ENCODE assay signal across 18 cellular contexts in genomic region chr1:219500327-219500897, GRCh38.
DNase-seq lines count a peak whose midpoint lies in the region; ATAC-seq and TF ChIP-seq lines count a peak whose summit lies in the region.
"Had no signal": no experiment of that assay in that cellular context is flagged by ENCODE, and none has a peak within 500 bp of the region (broad histone marks: within the 10 kb centered on the region; RNA-seq: fewer than 3 reads in every experiment).

No MANE protein-coding gene starts in this region.

- TF ChIP-seq CTCF in GM23338 (conservative IDR thresholded peaks at IDR 0.05; ENCODE audit: low read depth in 2 of 2): no peak
- TF ChIP-seq CTCF in progenitor cell of endocrine pancreas (IDR thresholded peaks at IDR 0.05; ENCODE audit: unreplicated experiment): no peak

- CTCF ChIA-PET in HEK293T (lab: Yijun Ruan, JAX): no interaction called here

- H3K9me2 ChIP-seq in GM23338 (ENCODE audit: insufficient read depth): peaks cover 12% of the 10 kb centered on the region

- H3K9me3 Mint-ChIP-seq in GM23338 (no peaks in the 10 kb centered on the region), progenitor cell of endocrine pancreas (ENCODE audit: low read depth) (peaks cover 6% of the 10 kb centered on the region)

- H3K4me1 ChIP-seq in GM23338 (ENCODE audit: insufficient read depth): no peaks in the 10 kb centered on the region
- H3K4me1 ChIP-seq: BLaER1 had no signal

- no peaks in the 10 kb centered on the region for H3K79me2 ChIP-seq in GM23338 (replicated peaks; ENCODE audit: insufficient read depth)

- no peak overlapping the region for H3K27ac ChIP-seq in GM23338 (ENCODE audit: low read depth)
- H3K27ac ChIP-seq: BLaER1, GM23248 had no signal

- H3K27me3 ChIP-seq in GM23338 (ENCODE audit: insufficient read depth): no peaks in the 10 kb centered on the region
- H3K27me3 ChIP-seq: BLaER1 had no signal

- H3K4me3 Mint-ChIP-seq in GM23338 (no peak overlapping the region), progenitor cell of endocrine pancreas (ENCODE audit: low read depth) (no peak overlapping the region)
- H3K4me3 Mint-ChIP-seq: CD14-positive monocyte; CD4-positive, alpha-beta memory T cell had no signal

- H4K20me1 ChIP-seq in GM23338 (replicated peaks; ENCODE audit: insufficient read depth): no peaks in the 10 kb centered on the region
- H4K20me1 ChIP-seq: BLaER1 had no signal

- no peaks in the 10 kb centered on the region for H3F3A ChIP-seq in GM23338 (replicated peaks; ENCODE audit: low read depth)

- DNase-seq in GM23338 (ENCODE audit: low spot score): no peak
- DNase-seq in SK-MEL-5 (ENCODE audit: low read depth, low spot score): peak; percentile 12
- no peak for DNase-seq in progenitor cell of endocrine pancreas (ENCODE audit: low spot score, unreplicated experiment)
- DNase-seq in NCI-H2227 (lab: John Stamatoyannopoulos, UW; ENCODE audit: unreplicated experiment): no peak
- DNase-seq in HEK293T (ENCODE audit: extremely low spot score): no peak
- DNase-seq: 8988T; CD4-positive, alpha-beta memory T cell; DMS153; DMS79; GDM1; GM23248; H7; KG1 had no signal

- H3K36me3 Mint-ChIP-seq in GM23338 (ENCODE audit: low read depth): no peaks in the 10 kb centered on the region
- no peaks in the 10 kb centered on the region for H3K36me3 Mint-ChIP-seq in progenitor cell of endocrine pancreas (ENCODE audit: insufficient read depth)
- H3K36me3 Mint-ChIP-seq: CD14-positive monocyte; CD4-positive, alpha-beta memory T cell had no signal

- H3K27me3 Mint-ChIP-seq in GM23338 (ENCODE audit: insufficient read depth, low read depth, poor library complexity) (no peaks in the 10 kb centered on the region), progenitor cell of endocrine pancreas (no peaks in the 10 kb centered on the region)
- H3K27me3 Mint-ChIP-seq: CD4-positive, alpha-beta memory T cell had no signal

- peak overlapping the region; percentile 60; the same call in 1 of the 2 replicates for H2AFZ ChIP-seq in GM23338
- H2AFZ ChIP-seq: GM23248 had no signal

- POLR2A ChIA-PET in HEK293T (lab: Yijun Ruan, JAX): no interaction called here

- ATAC-seq in GM18867 (IDR thresholded peaks at IDR 0.05; ENCODE audit: unreplicated experiment): peak; percentile 59
- no peak for ATAC-seq in GM23338
- no peak for ATAC-seq in HG03025 (IDR thresholded peaks at IDR 0.05; ENCODE audit: low FRiP score, unreplicated experiment)
- ATAC-seq: HCT116 had no signal

- no peaks in the 10 kb centered on the region for H3K36me3 ChIP-seq in GM23338 (ENCODE audit: insufficient read depth)
- H3K36me3 ChIP-seq: BLaER1 had no signal

- H3K4me2 ChIP-seq in GM23338: no peak overlapping the region
- H3K4me2 ChIP-seq: BLaER1 had no signal

- no peak overlapping the region for H3K4me3 ChIP-seq in GM23338
- H3K4me3 ChIP-seq: BLaER1, GM23248 had no signal

- peak overlapping the region; percentile 55 for H3K27ac Mint-ChIP-seq in GM23338
- H3K27ac Mint-ChIP-seq in progenitor cell of endocrine pancreas: peak overlapping the region; percentile 22
- H3K27ac Mint-ChIP-seq: CD14-positive monocyte; CD4-positive, alpha-beta memory T cell had no signal

- no peaks in the 10 kb centered on the region for H3K4me1 Mint-ChIP-seq in GM23338
- H3K4me1 Mint-ChIP-seq in progenitor cell of endocrine pancreas (ENCODE audit: low read depth): peaks cover 10% of the 10 kb centered on the region
- H3K4me1 Mint-ChIP-seq: CD4-positive, alpha-beta memory T cell had no signal

- in situ Hi-C loops in SK-MEL-5 (cut with HindIII; ENCODE audit: low pct_unique_long_range_greater_than_20kb, low sequenced_read_pairs): no loop called here

TF ChIP-seq in GM23338, 12 proteins besides CTCF, POLR2A, EP300 and RAD21 (continues in another document):
- TF ChIP-seq CREB1 (CRISPR knock-in tag; IDR thresholded peaks at IDR 0.05; ENCODE audit: low read depth): no peak
- TF ChIP-seq EZH2phosphoT487 (IDR thresholded peaks at IDR 0.05; ENCODE audit: unreplicated experiment): no peak
- TF ChIP-seq ZNF114 (CRISPR knock-in tag; IDR thresholded peaks at IDR 0.05): no peak
- TF ChIP-seq ZNF331 (CRISPR knock-in tag; IDR thresholded peaks at IDR 0.05; ENCODE audit: low read depth): no peak
- TF ChIP-seq REST (IDR thresholded peaks at IDR 0.05; ENCODE audit: unreplicated experiment): no peak
- TF ChIP-seq EZH2 (IDR thresholded peaks at IDR 0.05; ENCODE audit: low read depth, unreplicated experiment): no peak

TF ChIP-seq in HEK293T, 16 proteins besides CTCF, POLR2A, EP300 and RAD21:
- TF ChIP-seq LEF1 (IDR thresholded peaks at IDR 0.05; ENCODE audit: borderline replicate concordance): no peak
- TF ChIP-seq BHLHE40 (IDR thresholded peaks at IDR 0.05; ENCODE audit: borderline replicate concordance): no peak
- no peak for TF ChIP-seq SUZ12 (IDR thresholded peaks at IDR 0.05)
- TF ChIP-seq L3MBTL2 (conservative IDR thresholded peaks at IDR 0.05): no peak
- no peak for TF ChIP-seq FOXM1 (IDR thresholded peaks at IDR 0.05; ENCODE audit: borderline replicate concordance)
- no peak for TF ChIP-seq TARDBP (IDR thresholded peaks at IDR 0.05)
- TF ChIP-seq PKNOX1 (IDR thresholded peaks at IDR 0.05): no peak
- TF ChIP-seq NFRKB (IDR thresholded peaks at IDR 0.05): no peak
- no peak for TF ChIP-seq SP1 (IDR thresholded peaks at IDR 0.05)
- TF ChIP-seq CTBP1 (IDR thresholded peaks at IDR 0.05; ENCODE audit: borderline replicate concordance): no peak
- TF ChIP-seq ARNT (IDR thresholded peaks at IDR 0.05): no peak
